In the genomic region with DNA sequence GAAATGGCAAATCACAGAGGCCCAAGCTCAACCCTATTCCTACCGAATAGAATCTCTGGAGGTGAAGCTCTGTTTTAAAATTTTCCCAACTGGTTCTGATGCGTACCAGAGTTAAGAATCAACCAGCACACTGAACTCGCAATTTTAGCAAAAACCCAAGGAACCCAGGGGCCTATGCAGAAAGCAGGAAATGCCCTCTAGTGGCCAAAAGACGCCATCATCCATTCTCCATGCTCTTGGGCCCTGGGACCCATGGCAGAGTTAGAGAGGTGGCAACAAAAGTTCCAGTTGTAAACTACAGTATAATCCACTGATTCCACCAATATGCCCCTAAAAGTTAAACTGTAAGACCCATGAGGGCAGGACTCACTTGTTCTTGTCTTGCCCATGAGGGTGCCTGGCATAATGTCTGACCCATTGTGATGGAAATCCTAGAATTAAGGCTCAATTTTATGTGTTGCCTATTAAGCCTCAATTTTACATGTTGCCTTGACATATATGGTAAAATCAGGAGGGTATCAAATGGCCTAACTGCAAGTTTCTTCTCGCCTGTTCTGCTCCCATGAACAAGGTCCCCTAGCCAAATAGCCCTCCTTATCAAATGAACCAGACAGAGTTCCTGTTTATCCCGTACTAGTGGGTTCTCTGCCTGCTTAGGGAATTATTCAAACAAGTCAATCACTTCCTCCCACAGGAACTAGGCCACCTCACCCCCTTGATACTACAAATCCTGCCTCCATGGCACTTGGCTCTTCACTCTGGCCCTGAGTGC, we compare ENCODE assay signal across 8 cellular contexts.
DNase-seq lines count a peak whose midpoint lies in the region; ATAC-seq and TF ChIP-seq lines count a peak whose summit lies in the region.

No MANE protein-coding gene starts in this region.

- no peaks in the 10 kb centered on the region for H3K36me3 ChIP-seq in endodermal cell (ENCODE audit: control insufficient read depth, insufficient read depth, low read length)

- H3K9me3 ChIP-seq in endodermal cell (ENCODE audit: control insufficient read depth, low read length), result no peaks in the 10 kb centered on the region

- no peak overlapping the region for H3K9ac ChIP-seq in endodermal cell (ENCODE audit: extremely low read depth, low read length, poor library complexity, severe bottlenecking)

- H3K4me1 Mint-ChIP-seq in activated CD8-positive, alpha-beta T cell treated with anti-CD3 and anti-CD28 coated beads for 36 hours (ENCODE audit: low read depth), result peaks cover 15% of the 10 kb centered on the region
- H3K4me1 Mint-ChIP-seq in endodermal cell, result peaks cover 17% of the 10 kb centered on the region
- peaks cover 5 to 11% of the 10 kb centered on the region in 2 donors for H3K4me1 Mint-ChIP-seq in stimulated activated naive B cell treated with anti-CD40 and anti-IgM and Interleukin-4, amounts not matched to agents 10 μg/mL and 1 μg/mL and 100 μg/mL, for 72 hours

- ATAC-seq in GM19025 (IDR thresholded peaks at IDR 0.05; ENCODE audit: low read depth, unreplicated experiment) (peak; percentile 66), HG03432 (IDR thresholded peaks at IDR 0.05; ENCODE audit: unreplicated experiment) (peak; percentile 84)
- peak; percentile 79 for ATAC-seq in activated CD8-positive, alpha-beta T cell treated with anti-CD3 and anti-CD28 coated beads for 36 hours
- peak; percentile 88 to 91 for ATAC-seq in stimulated activated naive B cell treated with anti-CD40 and anti-IgM and Interleukin-4, amounts not matched to agents 10 μg/mL and 1 μg/mL and 100 μg/mL, for 72 hours (replicated peaks)

- peaks cover 16% of the 10 kb centered on the region for H3K27me3 Mint-ChIP-seq in activated CD8-positive, alpha-beta T cell treated with anti-CD3 and anti-CD28 coated beads for 36 hours
- H3K27me3 Mint-ChIP-seq in endodermal cell (ENCODE audit: insufficient read depth), result no peaks in the 10 kb centered on the region
- peaks cover 0 to 6% of the 10 kb centered on the region in 2 donors for H3K27me3 Mint-ChIP-seq in stimulated activated naive B cell treated with anti-CD40 and anti-IgM and Interleukin-4, amounts not matched to agents 10 μg/mL and 1 μg/mL and 100 μg/mL, for 72 hours

- no peaks in the 10 kb centered on the region for H3K9me3 Mint-ChIP-seq in activated CD8-positive, alpha-beta T cell treated with anti-CD3 and anti-CD28 coated beads for 36 hours
- H3K9me3 Mint-ChIP-seq in endodermal cell, result no peaks in the 10 kb centered on the region
- no peaks in the 10 kb centered on the region for H3K9me3 Mint-ChIP-seq in stimulated activated naive B cell treated with anti-CD40 and anti-IgM and Interleukin-4, amounts not matched to agents 10 μg/mL and 1 μg/mL and 100 μg/mL, for 72 hours

- DNase-seq in Ammon's horn (ENCODE audit: low spot score), result peak; percentile 84
- peak; percentile 65 for DNase-seq in NCI-H774 (lab: John Stamatoyannopoulos, UW)
- DNase-seq in activated CD8-positive, alpha-beta T cell treated with anti-CD3 and anti-CD28 coated beads for 36 hours, result peak; percentile 85
- peak; percentile 93 for DNase-seq in endodermal cell
- DNase-seq in middle frontal gyrus (ENCODE audit: extremely low spot score, low spot score), result peak; percentile 65
- peak; percentile 49 for DNase-seq in stimulated activated naive B cell treated with anti-CD40 and anti-IgM and Interleukin-4, amounts not matched to agents 10 μg/mL and 1 μg/mL and 100 μg/mL, for 72 hours

- POLR2A ChIA-PET in activated CD8-positive, alpha-beta T cell treated with anti-CD3 and anti-CD28 coated beads for 36 hours (lab: Charles Lee), result no interaction called here

- no peak overlapping the region for H3K27ac ChIP-seq in endodermal cell (ENCODE audit: low read depth, low read length)

- H3K27ac Mint-ChIP-seq in activated CD8-positive, alpha-beta T cell treated with anti-CD3 and anti-CD28 coated beads for 36 hours, result no peak overlapping the region
- no peak overlapping the region for H3K27ac Mint-ChIP-seq in endodermal cell
- H3K27ac Mint-ChIP-seq in stimulated activated naive B cell treated with anti-CD40 and anti-IgM and Interleukin-4, amounts not matched to agents 10 μg/mL and 1 μg/mL and 100 μg/mL, for 72 hours, result no peak overlapping the region

- H3K27me3 ChIP-seq in endodermal cell (ENCODE audit: control insufficient read depth, insufficient read depth, low read length, poor library complexity, severe bottlenecking), result no peaks in the 10 kb centered on the region

- peaks cover 4% of the 10 kb centered on the region for H3K4me1 ChIP-seq in endodermal cell (ENCODE audit: control insufficient read depth, insufficient read depth, low read length)

- no peaks in the 10 kb centered on the region for H3K36me3 Mint-ChIP-seq in activated CD8-positive, alpha-beta T cell treated with anti-CD3 and anti-CD28 coated beads for 36 hours (ENCODE audit: low read depth)
- H3K36me3 Mint-ChIP-seq in endodermal cell (ENCODE audit: low read depth), result no peaks in the 10 kb centered on the region
- H3K36me3 Mint-ChIP-seq in stimulated activated naive B cell treated with anti-CD40 and anti-IgM and Interleukin-4, amounts not matched to agents 10 μg/mL and 1 μg/mL and 100 μg/mL, for 72 hours, result no peaks in the 10 kb centered on the region

- H3K4me3 Mint-ChIP-seq in activated CD8-positive, alpha-beta T cell treated with anti-CD3 and anti-CD28 coated beads for 36 hours, result no peak overlapping the region
- no peak overlapping the region for H3K4me3 Mint-ChIP-seq in endodermal cell
- H3K4me3 Mint-ChIP-seq in stimulated activated naive B cell treated with anti-CD40 and anti-IgM and Interleukin-4, amounts not matched to agents 10 μg/mL and 1 μg/mL and 100 μg/mL, for 72 hours, result no peak overlapping the region

- no peak overlapping the region for H3K4me3 ChIP-seq in endodermal cell (ENCODE audit: low read length)

- intact Hi-C loops in activated CD8-positive, alpha-beta T cell treated with anti-CD3 and anti-CD28 coated beads for 36 hours (cut with micrococcal nuclease), result loop anchor here (1.0 kb wide), 1 partner anchor 206 kb away; no protein-coding TSS in a partner anchor

- 50% methylated on average over 3 to 6 of the region's 6 CpGs for WGBS in endodermal cell (ENCODE audit: insufficient coverage in 1 of 2, insufficient read length in 1 of 2), 2 experiments

- CTCF ChIA-PET in activated CD8-positive, alpha-beta T cell treated with anti-CD3 and anti-CD28 coated beads for 36 hours (lab: Charles Lee), result interaction anchor here (0.6 to 3.6 kb wide), 37 partner anchors 8 to 241 kb away, joined by 3 to 24 read pairs (median 4); no protein-coding TSS in a partner anchor

- peak; percentile 83 for TF ChIP-seq CTCF in activated CD8-positive, alpha-beta T cell treated with anti-CD3 and anti-CD28 coated beads for 36 hours (IDR thresholded peaks at IDR 0.05)
- peak; percentile 96 for TF ChIP-seq CTCF in endodermal cell (conservative IDR thresholded peaks at IDR 0.05)
